ENCODE assay signal across 20 cellular contexts in the genomic region with DNA sequence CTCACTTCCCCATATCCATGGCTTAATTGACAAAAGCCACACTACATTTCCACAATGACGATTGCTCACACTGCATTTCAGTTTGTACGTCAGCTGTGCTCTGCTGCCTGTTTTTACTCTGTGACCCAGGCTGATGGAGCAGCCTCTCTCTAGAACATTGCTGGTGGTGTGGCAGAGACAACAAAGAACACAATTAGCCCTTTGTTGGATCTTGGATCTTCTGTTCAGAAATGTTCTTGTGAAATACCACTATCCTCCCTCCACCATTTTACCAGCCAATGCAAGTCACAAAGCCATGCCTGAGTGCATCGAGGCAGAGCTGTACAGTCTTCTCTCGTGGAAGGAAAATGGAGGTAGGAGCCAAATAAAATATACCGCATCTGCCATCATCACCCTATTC.
"Had no signal": no experiment of that assay in that cellular context is flagged by ENCODE, and none has a peak within 500 bp of the region (broad histone marks: within the 10 kb centered on the region; RNA-seq: fewer than 3 reads in every experiment).

No MANE protein-coding gene starts in this region.

- H3K27me3 ChIP-seq: adrenal gland, breast epithelium, left lung, right atrium auricular region, tibial nerve had no signal

- H3K4me1 ChIP-seq: adrenal gland, breast epithelium, left lung, prostate gland, right atrium auricular region, tibial nerve had no signal

- H3K4me3 ChIP-seq: adrenal gland, breast epithelium, left lung, lung, prostate gland, right atrium auricular region, tibial nerve had no signal

- H3K9me3 ChIP-seq: adrenal gland, breast epithelium, left lung, prostate gland, right atrium auricular region, tibial nerve had no signal

- H3K36me3 ChIP-seq: adrenal gland, breast epithelium, left lung, prostate gland, right atrium auricular region, tibial nerve had no signal

- H3K27ac ChIP-seq: adrenal gland, breast epithelium, epithelial cell of prostate, left lung, prostate gland, right atrium auricular region, tibial nerve had no signal

- DNase-seq: activated CD4-positive, alpha-beta T cell treated with anti-CD3 and anti-CD28 coated beads, Interleukin-2, amount 50 U/mL, for 4 hours; activated CD8-positive, alpha-beta memory T cell treated with anti-CD3 and anti-CD28 coated beads for 24 hours; activated CD8-positive, alpha-beta memory T cell treated with anti-CD3 and anti-CD28 coated beads, Interleukin-2, amount 50 U/mL, for 4 hours; activated naive CD4-positive, alpha-beta T cell; activated T-cell treated with anti-CD3 and anti-CD28 coated beads, Interleukin-2, amount 50 U/mL, for 24 hours; adrenal gland; cortex of kidney; kidney; left lung; naive thymus-derived CD8-positive, alpha-beta T cell; stimulated activated CD4-positive, alpha-beta T cell treated with anti-CD3 and anti-CD28 coated beads, Interleukin-12 subunit alpha, Interleukin-12 subunit beta, amount 100 ng/mL, for 4 hours; stimulated activated CD4-positive, alpha-beta T cell treated with anti-CD3 and anti-CD28 coated beads, Interleukin-4, amount 100 ng/mL, for 4 hours; stimulated activated naive CD8-positive, alpha-beta T cell treated with anti-CD3 and anti-CD28 coated beads, Interleukin-15, Interleukin-2, amounts not matched to agents 100 U/mL and 50 U/mL, for 24 hours; T-helper 9 cell had no signal
